ENCODE assay signal across 19 cellular contexts in the genomic region with DNA sequence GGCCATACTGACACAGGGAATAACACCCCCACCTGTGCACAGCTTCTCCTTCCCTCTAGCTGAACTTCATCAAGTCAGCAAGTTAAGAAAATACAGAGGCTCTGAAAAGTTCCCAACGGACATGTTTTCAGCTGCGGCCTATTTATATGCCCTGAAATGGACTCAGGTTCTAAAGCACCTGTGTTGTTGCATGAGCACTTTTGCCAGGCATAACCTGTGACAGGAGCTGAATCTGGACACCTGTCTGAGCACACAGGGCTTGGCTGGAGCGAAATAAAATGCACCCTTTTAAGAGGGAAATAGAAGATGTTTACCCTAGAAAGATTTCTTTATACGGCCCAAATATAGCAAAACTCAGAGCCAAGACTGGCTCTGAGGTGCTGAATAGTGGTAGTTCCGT. TPM values are rescaled to one million over a fixed set of nuclear protein-coding genes. Genes with fewer than 3 reads are reported as not detected.
"Had no signal": no experiment of that assay in that cellular context is flagged by ENCODE, and none has a peak within 500 bp of the region (broad histone marks: within the 10 kb centered on the region; RNA-seq: fewer than 3 reads in every experiment).

No MANE protein-coding gene starts in this region.

- H3K4me2 ChIP-seq: hepatocyte had no signal

- H3K36me3 Mint-ChIP-seq: naive thymus-derived CD4-positive, alpha-beta T cell; stimulated activated memory B cell treated with anti-CD40 and anti-IgM and Interleukin-4, amounts not matched to agents 10 μg/mL and 1 μg/mL and 100 μg/mL, for 72 hours had no signal

- H3K4me1 Mint-ChIP-seq: naive thymus-derived CD4-positive, alpha-beta T cell; stimulated activated memory B cell treated with anti-CD40 and anti-IgM and Interleukin-4, amounts not matched to agents 10 μg/mL and 1 μg/mL and 100 μg/mL, for 72 hours had no signal

- H3K36me3 ChIP-seq: spleen, thoracic aorta, transverse colon had no signal

- H3K27me3 Mint-ChIP-seq: stimulated activated memory B cell treated with anti-CD40 and anti-IgM and Interleukin-4, amounts not matched to agents 10 μg/mL and 1 μg/mL and 100 μg/mL, for 72 hours; stimulated activated naive CD8-positive, alpha-beta T cell treated with anti-CD3 and anti-CD28 coated beads, Interleukin-15, Interleukin-2, amounts not matched to agents 100 ng/mL and 50 ng/mL, for 24 hours had no signal

- H3K4me3 ChIP-seq: hepatocyte, spleen, thoracic aorta, transverse colon had no signal

- H3K9me3 Mint-ChIP-seq: dendritic cell treated with granulocyte-macrophage colony-stimulating factor and Interleukin-4, amounts not matched to agents 40 ng/mL and 50 ng/mL, for 4 days; endodermal cell; nephron progenitor cell; stimulated activated memory B cell treated with anti-CD40 and anti-IgM and Interleukin-4, amounts not matched to agents 10 μg/mL and 1 μg/mL and 100 μg/mL, for 72 hours; stimulated activated naive CD8-positive, alpha-beta T cell treated with anti-CD3 and anti-CD28 coated beads, Interleukin-15, Interleukin-2, amounts not matched to agents 100 ng/mL and 50 ng/mL, for 24 hours had no signal

- DNase-seq: endodermal cell; erythroblast; foreskin melanocyte; kidney; naive thymus-derived CD4-positive, alpha-beta T cell; nephron progenitor cell; spleen; stimulated activated CD4-positive, alpha-beta T cell treated with anti-CD3 and anti-CD28 coated beads, Interleukin-15, amount 100 ng/mL, for 24 hours; stimulated activated CD4-positive, alpha-beta T cell treated with anti-CD3 and anti-CD28 coated beads, Interleukin-1b, Interleukin-23, amount 100 ng/mL, for 48 hours; stimulated activated CD4-positive, alpha-beta T cell treated with anti-CD3 and anti-CD28 coated beads, Interleukin-4, amount 100 ng/mL, for 24 hours; transverse colon had no signal

- H2AFZ ChIP-seq: hepatocyte had no signal

- H3K27ac ChIP-seq: hepatocyte, spleen, thoracic aorta, transverse colon had no signal

- ATAC-seq: naive thymus-derived CD4-positive, alpha-beta T cell; stimulated activated memory B cell treated with anti-CD40 and anti-IgM and Interleukin-4, amounts not matched to agents 10 μg/mL and 1 μg/mL and 100 μg/mL, for 72 hours had no signal

- H3K4me1 ChIP-seq: spleen had no signal

- H3K27ac Mint-ChIP-seq: dendritic cell treated with granulocyte-macrophage colony-stimulating factor and Interleukin-4, amounts not matched to agents 40 ng/mL and 50 ng/mL, for 4 days; endodermal cell; naive thymus-derived CD4-positive, alpha-beta T cell; nephron progenitor cell; stimulated activated memory B cell treated with anti-CD40 and anti-IgM and Interleukin-4, amounts not matched to agents 10 μg/mL and 1 μg/mL and 100 μg/mL, for 72 hours; stimulated activated naive CD8-positive, alpha-beta T cell treated with anti-CD3 and anti-CD28 coated beads, Interleukin-15, Interleukin-2, amounts not matched to agents 100 ng/mL and 50 ng/mL, for 24 hours had no signal

- H3K4me3 Mint-ChIP-seq: dendritic cell treated with granulocyte-macrophage colony-stimulating factor and Interleukin-4, amounts not matched to agents 40 ng/mL and 50 ng/mL, for 4 days; endodermal cell; naive thymus-derived CD4-positive, alpha-beta T cell; nephron progenitor cell; stimulated activated memory B cell treated with anti-CD40 and anti-IgM and Interleukin-4, amounts not matched to agents 10 μg/mL and 1 μg/mL and 100 μg/mL, for 72 hours; stimulated activated naive CD8-positive, alpha-beta T cell treated with anti-CD3 and anti-CD28 coated beads, Interleukin-15, Interleukin-2, amounts not matched to agents 100 ng/mL and 50 ng/mL, for 24 hours had no signal

- H3K27me3 ChIP-seq: hepatocyte, spleen, transverse colon had no signal

RNA-seq across cellular contexts. Expression of a gene that starts 46.7 kb away (rescaled TPM):
- total RNA-seq: lung microvascular endothelial cell, pulmonary artery endothelial cell had no signal
- polyA plus RNA-seq: endothelial cell of umbilical vein; naive thymus-derived CD4-positive, alpha-beta T cell had no signal
